Comparison of ENCODE assay signal across 7 cellular contexts in genomic region chr15:41893422-41894250, GRCh38. TPM values are rescaled to one million over a fixed set of nuclear protein-coding genes. Genes with fewer than 3 reads are reported as not detected.
DNase-seq lines count a peak whose midpoint lies in the region; ATAC-seq and TF ChIP-seq lines count a peak whose summit lies in the region.

Gene SPTBN5 (minus strand): TSS chr15:41894053. CDS start chr15:41893497, 556 bp downstream.

- H3K27me3 ChIP-seq in esophagus squamous epithelium, result no peaks in the 10 kb centered on the region
- no peaks in the 10 kb centered on the region for H3K27me3 ChIP-seq in spleen (replicated peaks in 1 of 7)

- intact Hi-C loops in esophagus squamous epithelium (cut with DNase I) (no loop called here), spleen (cut with DNase I; ENCODE audit: low total_unique reads) (no loop called here)

- H3K27ac ChIP-seq in esophagus squamous epithelium (peak within 1 kb of the TSS; percentile 62 to 70 (median 68)), spleen (peak within 1 kb of the TSS; percentile 39 to 84 (median 72))

- peaks cover 16 to 32% (median 24%) of the 10 kb centered on the region in 3 donors for H3K4me1 ChIP-seq in esophagus squamous epithelium
- peaks cover 22 to 45% (median 36%) of the 10 kb centered on the region in 6 donors for H3K4me1 ChIP-seq in spleen

- TF ChIP-seq POLR2A in esophagus squamous epithelium (IDR thresholded peaks at IDR 0.05) (no peak), spleen (IDR thresholded peaks at IDR 0.05) (no peak)

- 70% methylated on average over 4 of the region's 15 CpGs; no CpG with 5 or more reads in 1 of the 2 donors for WGBS in esophagus squamous epithelium, 2 donors
- WGBS in spleen, 5 donors, result 90 to 96% (median 92%) methylated on average over 9 to 15 of the region's 15 CpGs

- ATAC-seq in omental fat pad (ENCODE audit: low FRiP score), result no peak

- no peak for TF ChIP-seq CTCF in GM12864 (IDR thresholded peaks at IDR 0.05; ENCODE audit: low read depth, low read length, missing control alignments)
- peak in 1 of 6 experiments; percentile 6 for TF ChIP-seq CTCF in esophagus squamous epithelium (IDR thresholded peaks at IDR 0.05)
- no peak for TF ChIP-seq CTCF in spleen (IDR thresholded peaks at IDR 0.05 in 8 of 11, conservative IDR thresholded peaks at IDR 0.05 in 3 of 11)
- no peak for TF ChIP-seq CTCF in omental fat pad (IDR thresholded peaks at IDR 0.05)

- peaks cover 0 to 11% (median 0%) of the 10 kb centered on the region in 3 donors for H3K36me3 ChIP-seq in esophagus squamous epithelium
- H3K36me3 ChIP-seq in spleen, result peaks cover 0 to 16% (median 2%) of the 10 kb centered on the region in 6 donors

- H3K4me3 ChIP-seq in GM12864 (ENCODE audit: low read depth, low read length) (peak within 1 kb of the TSS; percentile 4; the same call in 1 of the 2 replicates), esophagus squamous epithelium (peak within 1 kb of the TSS in 2 of 4 donors; percentile 22 to 51), spleen (peak within 1 kb of the TSS in 3 of 8 donors; percentile 1 to 41 (median 7))

- no peak for DNase-seq in GM12864 (ENCODE audit: low read depth)
- DNase-seq in SK-N-DZ (ENCODE audit: low spot score), result peak; percentile 54
- no peak for DNase-seq in esophagus squamous epithelium (lab: John Stamatoyannopoulos, UW)
- DNase-seq in spleen, result no peak
- no peak for DNase-seq in omental fat pad (ENCODE audit: low spot score)
- DNase-seq in RKO (ENCODE audit: low spot score), result no peak
- no peak for DNase-seq in activated CD4-positive, CD25-positive, alpha-beta regulatory T cell treated with anti-CD3 and anti-CD28 coated beads, Interleukin-2, amount 50 U/mL, for 72 hours

- no peaks in the 10 kb centered on the region for H3K9me3 ChIP-seq in esophagus squamous epithelium
- no peaks in the 10 kb centered on the region for H3K9me3 ChIP-seq in spleen

RNA-seq across cellular contexts. Expression of gene SPTBN5, which starts in this region (rescaled TPM):
- polyA plus RNA-seq in SK-N-DZ (2014; cell fraction: cytosol; rRNA removed), result 0.73 and 0.75 TPM in 2 replicates
- 5.2 and 8.0 TPM in 2 replicates for polyA plus RNA-seq in SK-N-DZ (2014; cell fraction: nucleus; rRNA removed)
- total RNA-seq in esophagus squamous epithelium (1 to 10 TPM; 1.9 to 4.4 (median 3.4) TPM), spleen (1 to 10 TPM in 2 of 7 donors, under 1 TPM in 5; 0.19 to 1.2 (median 0.67) TPM), omental fat pad (1 to 10 TPM in 3 of 4 donors, under 1 TPM in 1; 0.19 to 3.8 (median 1.8) TPM)
- polyA plus RNA-seq in spleen, result 1 to 10 TPM in 2 of 3 donors, under 1 TPM in 1; 0.41 to 2.0 (median 1.6) TPM
